11 cellular contexts compared by ENCODE assay signal in genomic region chr3:185813691-185814215, GRCh38. TPM values are rescaled to one million over a fixed set of nuclear protein-coding genes. Genes with fewer than 3 reads are reported as not detected.
A peak's percentile ranks its signal among the peaks of the same experiment; 100 is the strongest.
DNase-seq lines count a peak whose midpoint lies in the region; ATAC-seq lines count a peak whose summit lies in the region.
"Had no signal": no experiment of that assay in that cellular context is flagged by ENCODE, and none has a peak within 500 bp of the region (broad histone marks: within the 10 kb centered on the region; RNA-seq: fewer than 3 reads in every experiment).

No MANE protein-coding gene starts in this region.

- no peaks in the 10 kb centered on the region; the same call in 1 of the 2 replicates for H3K36me3 ChIP-seq in H7 (replicated peaks; ENCODE audit: control insufficient read depth, insufficient read depth, low read length)

- no peak overlapping the region for H3K4me3 ChIP-seq in H7 (ENCODE audit: insufficient read depth, low read depth, low read length)
- H3K4me3 ChIP-seq: mucosa of descending colon had no signal

- ATAC-seq in HG02610 (IDR thresholded peaks at IDR 0.05; ENCODE audit: unreplicated experiment): no peak
- ATAC-seq: mucosa of descending colon had no signal

- peak; percentile 43 for DNase-seq in H7
- peak; percentile 81 for DNase-seq in RPMI7951 (ENCODE audit: low read depth)
- no peak for DNase-seq in epithelial cell of prostate (ENCODE audit: low read depth, low spot score)
- DNase-seq in non-pigmented ciliary epithelial cell (ENCODE audit: low read depth): peak; percentile 50
- DNase-seq in nucleus accumbens (lab: John Stamatoyannopoulos, UW): no peak
- DNase-seq in NCI-H146 treated with DMSO at 0.1 percent for 48 hours (lab: John Stamatoyannopoulos, UW; ENCODE audit: unreplicated experiment): no peak
- DNase-seq in DMS53 treated with DMSO at 0.1 percent for 48 hours (lab: John Stamatoyannopoulos, UW; ENCODE audit: unreplicated experiment): no peak
- DNase-seq: activated naive CD4-positive, alpha-beta T cell treated with anti-CD3 and anti-CD28 coated beads for 36 hours; mucosa of descending colon; NCI-H526 had no signal

- no peaks in the 10 kb centered on the region for H3K27me3 ChIP-seq in H7 (ENCODE audit: control insufficient read depth, insufficient read depth, low read length)

- H3K27ac ChIP-seq in epithelial cell of prostate: peak overlapping the region; percentile 28

RNA-seq across cellular contexts. Expression of gene IGF2BP2, which starts 11.1 kb away (rescaled TPM):
- 83.7 and 122 TPM in 2 replicates for total RNA-seq in H7 (2014; rRNA removed; shearing (Covaris generic))
- total RNA-seq in RPMI7951 (2014; rRNA removed; shearing (Covaris generic)): 29.2 and 31.5 TPM in 2 replicates

Comparison
In these comparisons a context has a peak if more than half of its experiments do, and no peak if none do; other contexts are left out.
1. DNase-seq: peak in H7 (single experiment), RPMI7951 (single experiment) and non-pigmented ciliary epithelial cell (single experiment); none in epithelial cell of prostate (single experiment), nucleus accumbens (0 of 56), NCI-H146 treated with DMSO at 0.1 percent for 48 hours (single experiment) and DMS53 treated with DMSO at 0.1 percent for 48 hours (single experiment).